In the genomic region with DNA sequence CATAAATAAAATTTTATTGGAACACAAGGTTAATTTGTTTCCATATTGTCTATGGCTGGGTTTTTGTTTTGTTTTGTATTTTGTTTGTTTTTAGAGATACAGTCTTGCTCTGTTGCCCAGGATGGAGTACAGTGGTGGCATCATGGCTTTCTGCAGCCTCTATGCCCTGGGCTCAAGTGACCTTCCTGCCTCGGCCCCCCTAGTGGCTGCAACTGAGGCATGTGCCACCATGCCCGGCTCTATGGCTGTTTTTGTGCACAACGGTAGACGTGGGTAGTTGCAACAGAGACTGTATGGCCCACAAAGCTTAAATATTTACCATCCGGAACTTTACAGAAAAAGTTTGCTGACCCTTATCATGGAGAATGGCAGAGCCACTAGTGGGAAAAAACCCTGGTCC, we compare ENCODE assay signal across 1 cellular context.
TF ChIP-seq lines count a peak whose summit lies in the region.

No MANE protein-coding gene starts in this region.

TF ChIP-seq in HCT116, 20 proteins besides CTCF, POLR2A, EP300 and RAD21 (continued from another document):
- TF ChIP-seq JUND (IDR thresholded peaks at IDR 0.05) = no peak
- TF ChIP-seq ZNF274 (IDR thresholded peaks at IDR 0.05; ENCODE audit: low read depth, low read length) = no peak
- no peak for TF ChIP-seq TCF7L2 (IDR thresholded peaks at IDR 0.05; ENCODE audit: borderline replicate concordance, extremely low read depth, insufficient read depth, insufficient read length)
- no peak for TF ChIP-seq ATF3 (IDR thresholded peaks at IDR 0.05)
